Comparison of ENCODE assay signal across 9 cellular contexts in the genomic region with DNA sequence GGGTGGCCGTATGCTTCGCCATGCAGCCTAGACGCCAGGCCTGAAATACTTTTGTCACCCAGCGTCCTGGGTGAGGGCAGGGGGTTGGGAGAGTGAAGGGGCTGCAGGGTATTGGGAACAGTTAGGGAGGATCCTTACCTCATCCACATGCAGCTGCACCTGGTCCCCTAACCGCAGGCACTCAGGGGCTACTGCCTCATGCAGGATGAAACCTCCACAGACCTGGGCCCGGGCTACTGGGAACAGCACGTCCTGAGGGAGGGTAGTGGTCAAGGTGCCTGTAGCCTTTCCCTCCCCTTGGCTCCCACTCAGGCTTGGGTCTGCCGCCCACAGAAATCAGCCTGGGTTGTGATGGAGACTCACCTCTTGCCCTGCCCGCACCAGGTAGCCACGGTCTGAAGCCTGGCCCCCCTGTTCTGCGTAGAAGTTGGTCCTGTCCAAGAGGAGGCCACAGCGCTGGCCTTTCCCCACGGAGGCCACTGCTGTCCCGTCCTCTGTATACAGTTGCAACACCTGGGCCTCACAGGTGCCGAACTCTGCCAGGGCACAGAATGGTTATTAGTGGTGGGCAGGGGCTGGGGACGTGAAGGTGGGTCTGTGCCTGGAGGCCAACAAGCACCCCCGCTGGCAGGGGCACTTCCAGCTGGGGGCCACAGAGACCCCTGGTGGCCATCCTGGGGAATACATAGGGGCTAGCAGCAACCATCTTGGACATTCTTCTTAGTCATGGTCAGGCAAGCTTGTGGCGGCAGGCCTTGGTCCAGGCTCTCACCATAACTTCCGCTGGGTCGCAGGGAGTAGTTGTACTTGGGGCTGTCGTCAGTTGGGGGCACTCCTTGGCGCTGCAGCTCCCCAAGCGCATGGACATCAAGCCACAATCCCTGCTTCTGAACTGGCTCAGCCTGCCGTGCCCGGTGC. TPM values are rescaled to one million over a fixed set of nuclear protein-coding genes. Genes with fewer than 3 reads are reported as not detected.
DNase-seq lines count a peak whose midpoint lies in the region; ATAC-seq and TF ChIP-seq lines count a peak whose summit lies in the region.
"Had no signal": no experiment of that assay in that cellular context is flagged by ENCODE, and none has a peak within 500 bp of the region (broad histone marks: within the 10 kb centered on the region; RNA-seq: fewer than 3 reads in every experiment).

No MANE protein-coding gene starts in this region.

- intact Hi-C loops in activated T-helper 1 cell treated with anti-CD3 and anti-CD28 coated beads, Interleukin-12 subunit alpha, Interleukin-12 subunit beta, Interleukin-2, Interleukin-4 antibody, amounts not matched to agents 30 ng/mL and 10 ng/mL and 1 ng/mL, durations not matched to agents 14 hours and 24 hours and 36 hours (cut with micrococcal nuclease): loop anchor here (1.0 to 2.0 kb wide), 2 partner anchors 36 to 132 kb away; no protein-coding TSS in a partner anchor

- H3K4me3 ChIP-seq in NB4 (ENCODE audit: low read depth, low read length) (no peak overlapping the region), gastroesophageal sphincter (no peak overlapping the region), retinal pigment epithelial cell (ENCODE audit: low read length) (no peak overlapping the region)

- H3K4me3 Mint-ChIP-seq in activated T-helper 1 cell treated with anti-CD3 and anti-CD28 coated beads, Interleukin-12 subunit alpha, Interleukin-12 subunit beta, Interleukin-2, Interleukin-4 antibody, amounts not matched to agents 30 ng/mL and 10 ng/mL and 1 ng/mL, durations not matched to agents 14 hours and 24 hours and 36 hours: no peak overlapping the region
- H3K4me3 Mint-ChIP-seq in activated T-cell treated with anti-CD3 and anti-CD28 coated beads, Interleukin-2, amount 50 U/mL, for 4 hours: no peak overlapping the region

- no peak overlapping the region for H3K27ac Mint-ChIP-seq in activated T-helper 1 cell treated with anti-CD3 and anti-CD28 coated beads, Interleukin-12 subunit alpha, Interleukin-12 subunit beta, Interleukin-2, Interleukin-4 antibody, amounts not matched to agents 30 ng/mL and 10 ng/mL and 1 ng/mL, durations not matched to agents 14 hours and 24 hours and 36 hours

- no peak overlapping the region for H3K27ac ChIP-seq in gastroesophageal sphincter

- no peak for TF ChIP-seq EP300 in gastroesophageal sphincter (IDR thresholded peaks at IDR 0.05)

- no peaks in the 10 kb centered on the region for H3K4me1 ChIP-seq in gastroesophageal sphincter

- WGBS in gastroesophageal sphincter (ENCODE audit: low coverage in 1 of 2), 2 donors: no CpG with 5 or more reads among the region's 25 CpGs

- no peaks in the 10 kb centered on the region for H3K9me3 ChIP-seq in gastroesophageal sphincter

- no peaks in the 10 kb centered on the region for H3K4me1 Mint-ChIP-seq in activated T-helper 1 cell treated with anti-CD3 and anti-CD28 coated beads, Interleukin-12 subunit alpha, Interleukin-12 subunit beta, Interleukin-2, Interleukin-4 antibody, amounts not matched to agents 30 ng/mL and 10 ng/mL and 1 ng/mL, durations not matched to agents 14 hours and 24 hours and 36 hours (ENCODE audit: low read depth)
- no peaks in the 10 kb centered on the region for H3K4me1 Mint-ChIP-seq in activated T-cell treated with anti-CD3 and anti-CD28 coated beads, Interleukin-2, amount 50 U/mL, for 4 hours (ENCODE audit: low read depth)

- TF ChIP-seq CTCF in NB4 (IDR thresholded peaks at IDR 0.05; ENCODE audit: low read depth, low read length) (peak; percentile 87), gastroesophageal sphincter (IDR thresholded peaks at IDR 0.05) (peak in 3 of 4 experiments; percentile 59 to 81 (median 64)), retinal pigment epithelial cell (conservative IDR thresholded peaks at IDR 0.05; ENCODE audit: low read depth, low read length) (peak; percentile 88)

- H3K9me3 Mint-ChIP-seq in activated T-helper 1 cell treated with anti-CD3 and anti-CD28 coated beads, Interleukin-12 subunit alpha, Interleukin-12 subunit beta, Interleukin-2, Interleukin-4 antibody, amounts not matched to agents 30 ng/mL and 10 ng/mL and 1 ng/mL, durations not matched to agents 14 hours and 24 hours and 36 hours: no peaks in the 10 kb centered on the region
- H3K9me3 Mint-ChIP-seq in activated T-cell treated with anti-CD3 and anti-CD28 coated beads, Interleukin-2, amount 50 U/mL, for 4 hours: no peaks in the 10 kb centered on the region

- peaks cover 31% of the 10 kb centered on the region for H3K36me3 Mint-ChIP-seq in activated T-helper 1 cell treated with anti-CD3 and anti-CD28 coated beads, Interleukin-12 subunit alpha, Interleukin-12 subunit beta, Interleukin-2, Interleukin-4 antibody, amounts not matched to agents 30 ng/mL and 10 ng/mL and 1 ng/mL, durations not matched to agents 14 hours and 24 hours and 36 hours (ENCODE audit: low read depth)
- peaks cover 43% of the 10 kb centered on the region for H3K36me3 Mint-ChIP-seq in activated T-cell treated with anti-CD3 and anti-CD28 coated beads, Interleukin-2, amount 50 U/mL, for 4 hours (ENCODE audit: insufficient read depth)

- DNase-seq in activated T-helper 1 cell treated with Interleukin-2 at 50 U/mL for 16 hours (ENCODE audit: low read depth): peak; percentile 18
- no peak for DNase-seq in activated T-helper 1 cell treated with anti-CD3 and anti-CD28 coated beads, Interleukin-12 subunit alpha, Interleukin-12 subunit beta, Interleukin-2, Interleukin-4 antibody, amounts not matched to agents 30 ng/mL and 10 ng/mL and 1 ng/mL, durations not matched to agents 14 hours and 24 hours and 36 hours (ENCODE audit: low spot score)
- peak; percentile 71 for DNase-seq in NB4 (ENCODE audit: low read depth)
- DNase-seq in activated T-cell treated with anti-CD3 and anti-CD28 coated beads, Interleukin-2, amount 50 U/mL, for 4 hours: peak; percentile 41
- no peak for DNase-seq in retinal pigment epithelial cell (ENCODE audit: low read depth)

- TF ChIP-seq POLR2A in NB4 (IDR thresholded peaks at IDR 0.05; ENCODE audit: extremely low read depth, insufficient read length) (no peak), gastroesophageal sphincter (IDR thresholded peaks at IDR 0.05) (no peak)

- H3K36me3 ChIP-seq in gastroesophageal sphincter: peaks cover 0 to 95% of the 10 kb centered on the region in 2 donors

- peak; percentile 70 to 77 for ATAC-seq in activated T-cell treated with anti-CD3 and anti-CD28 coated beads, Interleukin-2, amount 50 U/mL, for 4 hours
- ATAC-seq in gastroesophageal sphincter (peak; percentile 35), GM18511 (IDR thresholded peaks at IDR 0.05; ENCODE audit: unreplicated experiment) (no peak), HG02884 (IDR thresholded peaks at IDR 0.05; ENCODE audit: unreplicated experiment) (no peak)

- no peaks in the 10 kb centered on the region for H3K27me3 ChIP-seq in gastroesophageal sphincter

- peaks cover 2% of the 10 kb centered on the region for H3K27me3 Mint-ChIP-seq in activated T-helper 1 cell treated with anti-CD3 and anti-CD28 coated beads, Interleukin-12 subunit alpha, Interleukin-12 subunit beta, Interleukin-2, Interleukin-4 antibody, amounts not matched to agents 30 ng/mL and 10 ng/mL and 1 ng/mL, durations not matched to agents 14 hours and 24 hours and 36 hours (ENCODE audit: insufficient read depth)
- no peaks in the 10 kb centered on the region for H3K27me3 Mint-ChIP-seq in activated T-cell treated with anti-CD3 and anti-CD28 coated beads, Interleukin-2, amount 50 U/mL, for 4 hours (ENCODE audit: low read depth)

RNA-seq across cellular contexts. Expression of a gene that starts 8.6 kb away (rescaled TPM):
- 22.2 and 23.0 TPM in 2 replicates for total RNA-seq in activated T-helper 1 cell treated with anti-CD3 and anti-CD28 coated beads, Interleukin-12 subunit alpha, Interleukin-12 subunit beta, Interleukin-2, Interleukin-4 antibody, amounts not matched to agents 30 ng/mL and 10 ng/mL and 1 ng/mL, durations not matched to agents 14 hours and 24 hours and 36 hours
- 10 to 100 TPM; 29.4 to 31.5 (median 29.8) TPM for total RNA-seq in activated T-cell treated with anti-CD3 and anti-CD28 coated beads, Interleukin-2, amount 50 U/mL, for 4 hours
- 1 to 10 TPM; 6.1 to 9.4 (median 6.9) TPM for total RNA-seq in gastroesophageal sphincter

RNA-seq across cellular contexts. Expression of a gene that starts 34.3 kb away (rescaled TPM):
- 0.29 TPM in 1 of 2 replicates, not detected in the other for total RNA-seq in activated T-helper 1 cell treated with anti-CD3 and anti-CD28 coated beads, Interleukin-12 subunit alpha, Interleukin-12 subunit beta, Interleukin-2, Interleukin-4 antibody, amounts not matched to agents 30 ng/mL and 10 ng/mL and 1 ng/mL, durations not matched to agents 14 hours and 24 hours and 36 hours
- total RNA-seq in activated T-cell treated with anti-CD3 and anti-CD28 coated beads, Interleukin-2, amount 50 U/mL, for 4 hours: under 1 TPM in 2 of 3 donors, not detected in 1; 0.03 to 0.05 TPM
- total RNA-seq in gastroesophageal sphincter: under 1 TPM in 2 of 4 donors, not detected in 2; 0.27 to 0.69 TPM

RNA-seq across cellular contexts. Expression of a gene that starts 37.9 kb away (rescaled TPM):
- total RNA-seq in activated T-helper 1 cell treated with anti-CD3 and anti-CD28 coated beads, Interleukin-12 subunit alpha, Interleukin-12 subunit beta, Interleukin-2, Interleukin-4 antibody, amounts not matched to agents 30 ng/mL and 10 ng/mL and 1 ng/mL, durations not matched to agents 14 hours and 24 hours and 36 hours: not detected in 2 replicates
- total RNA-seq in activated T-cell treated with anti-CD3 and anti-CD28 coated beads, Interleukin-2, amount 50 U/mL, for 4 hours: not detected
- not detected for total RNA-seq in gastroesophageal sphincter
- total RNA-seq: urinary bladder had no signal

RNA-seq across cellular contexts. Expression of a gene that starts 39.2 kb away (rescaled TPM):
- 23.2 and 29.0 TPM in 2 replicates for total RNA-seq in activated T-helper 1 cell treated with anti-CD3 and anti-CD28 coated beads, Interleukin-12 subunit alpha, Interleukin-12 subunit beta, Interleukin-2, Interleukin-4 antibody, amounts not matched to agents 30 ng/mL and 10 ng/mL and 1 ng/mL, durations not matched to agents 14 hours and 24 hours and 36 hours
- total RNA-seq in activated T-cell treated with anti-CD3 and anti-CD28 coated beads, Interleukin-2, amount 50 U/mL, for 4 hours: 10 to 100 TPM; 30.0 to 36.4 (median 33.1) TPM
- total RNA-seq in gastroesophageal sphincter: 10 to 100 TPM in 1 of 4 donors, 1 to 10 TPM in 3; 4.2 to 13.4 (median 5.7) TPM

RNA-seq across cellular contexts. Expression of a gene that starts 47.2 kb away (rescaled TPM):
- 29.2 and 30.1 TPM in 2 replicates for total RNA-seq in activated T-helper 1 cell treated with anti-CD3 and anti-CD28 coated beads, Interleukin-12 subunit alpha, Interleukin-12 subunit beta, Interleukin-2, Interleukin-4 antibody, amounts not matched to agents 30 ng/mL and 10 ng/mL and 1 ng/mL, durations not matched to agents 14 hours and 24 hours and 36 hours
- total RNA-seq in activated T-cell treated with anti-CD3 and anti-CD28 coated beads, Interleukin-2, amount 50 U/mL, for 4 hours: 10 to 100 TPM; 35.0 to 42.5 (median 40.8) TPM
- 10 to 100 TPM; 21.3 to 34.0 (median 25.6) TPM for total RNA-seq in gastroesophageal sphincter

Comparison
In these comparisons a context has a peak if more than half of its experiments do, and no peak if none do; other contexts are left out.
1. DNase-seq: peak in activated T-helper 1 cell treated with Interleukin-2 at 50 U/mL for 16 hours (single experiment), NB4 (single experiment) and activated T-cell treated with anti-CD3 and anti-CD28 coated beads, Interleukin-2, amount 50 U/mL, for 4 hours (single experiment); none in activated T-helper 1 cell treated with anti-CD3 and anti-CD28 coated beads, Interleukin-12 subunit alpha, Interleukin-12 subunit beta, Interleukin-2, Interleukin-4 antibody, amounts not matched to agents 30 ng/mL and 10 ng/mL and 1 ng/mL, durations not matched to agents 14 hours and 24 hours and 36 hours (single experiment) and retinal pigment epithelial cell (single experiment).
2. ATAC-seq: peak in activated T-cell treated with anti-CD3 and anti-CD28 coated beads, Interleukin-2, amount 50 U/mL, for 4 hours (2 of 2) and gastroesophageal sphincter (single experiment); none in GM18511 (single experiment) and HG02884 (single experiment).
3. Peak in every context shown above with its lines, with median percentiles within 50 percentile points of each other: CTCF ChIP-seq.